ENCODE assay signal across 8 cellular contexts in genomic region chr14:92951912-92952471, GRCh38. TPM values are rescaled to one million over a fixed set of nuclear protein-coding genes. Genes with fewer than 3 reads are reported as not detected.
A peak's percentile ranks its signal among the peaks of the same experiment; 100 is the strongest.
DNase-seq lines count a peak whose midpoint lies in the region; ATAC-seq, FAIRE-seq and TF ChIP-seq lines count a peak whose summit lies in the region.

No MANE protein-coding gene starts in this region.

- H3K36me3 ChIP-seq in small intestine (ENCODE audit: control insufficient read depth in 2 of 2, insufficient read depth in 2 of 2, low read length in 2 of 2) = peaks cover 9 to 10% of the 10 kb centered on the region in 2 donors

- no peak overlapping the region for H3K27ac ChIP-seq in small intestine (ENCODE audit: low read depth in 1 of 2, low read length in 1 of 2)

- DNase-seq in EL = peak; percentile 68
- peak; percentile 51 for DNase-seq in HCEC 1CT
- peak; percentile 74 for DNase-seq in NB4 (ENCODE audit: low read depth)
- DNase-seq in T1000 (lab: John Stamatoyannopoulos, UW) = peak; percentile 11
- no peak for DNase-seq in astrocyte of the cerebellum (ENCODE audit: low read depth)
- DNase-seq in hippocampal formation (lab: John Stamatoyannopoulos, UW) = peak; percentile 78 to 84
- peak; percentile 72 for DNase-seq in small intestine

- in situ Hi-C loops in astrocyte of the cerebellum (cut with HindIII; ENCODE audit: low sequenced_read_pairs) = no loop called here

- peak; percentile 89 for TF ChIP-seq CTCF in NB4 (IDR thresholded peaks at IDR 0.05; ENCODE audit: low read depth, low read length)
- peak; percentile 94 for TF ChIP-seq CTCF in astrocyte of the cerebellum (IDR thresholded peaks at IDR 0.05; ENCODE audit: low read depth, low read length, missing control alignments)

- no peaks in the 10 kb centered on the region for H3K9me3 ChIP-seq in small intestine (ENCODE audit: control insufficient read depth, low read depth)

- no peak for TF ChIP-seq POLR2A in NB4 (IDR thresholded peaks at IDR 0.05; ENCODE audit: extremely low read depth, insufficient read length)

- H3K27me3 ChIP-seq in small intestine (ENCODE audit: control insufficient read depth in 2 of 2, insufficient read depth in 2 of 2, low read length in 2 of 2) = no peaks in the 10 kb centered on the region

- H3K4me3 ChIP-seq in NB4 (ENCODE audit: low read depth, low read length) (no peak overlapping the region), astrocyte of the cerebellum (ENCODE audit: low read depth, low read length) (no peak overlapping the region), small intestine (ENCODE audit: low read depth in 1 of 2, low read length in 2 of 2) (no peak overlapping the region)

- no peak for FAIRE-seq in small intestine (lab: Jason Lieb, UNC)

- 16 to 19% (median 18%) methylated on average over 18 of the region's 18 CpGs for WGBS in small intestine, 3 donors

- no peaks in the 10 kb centered on the region for H3K4me1 ChIP-seq in small intestine (ENCODE audit: control insufficient read depth in 2 of 2, insufficient read depth in 1 of 2, low read depth in 1 of 2, low read length in 1 of 2)

- ATAC-seq in GM21515 (IDR thresholded peaks at IDR 0.05; ENCODE audit: unreplicated experiment) = no peak

RNA-seq across cellular contexts. Expression of gene CHGA, which starts 29.0 kb away (rescaled TPM):
- polyA plus RNA-seq in small intestine = 100 to 1,000 TPM in 1 of 3 donors, 10 to 100 TPM in 2; 20.4 to 180 (median 32.4) TPM
